1 cellular context compared by ENCODE assay signal in the genomic region with DNA sequence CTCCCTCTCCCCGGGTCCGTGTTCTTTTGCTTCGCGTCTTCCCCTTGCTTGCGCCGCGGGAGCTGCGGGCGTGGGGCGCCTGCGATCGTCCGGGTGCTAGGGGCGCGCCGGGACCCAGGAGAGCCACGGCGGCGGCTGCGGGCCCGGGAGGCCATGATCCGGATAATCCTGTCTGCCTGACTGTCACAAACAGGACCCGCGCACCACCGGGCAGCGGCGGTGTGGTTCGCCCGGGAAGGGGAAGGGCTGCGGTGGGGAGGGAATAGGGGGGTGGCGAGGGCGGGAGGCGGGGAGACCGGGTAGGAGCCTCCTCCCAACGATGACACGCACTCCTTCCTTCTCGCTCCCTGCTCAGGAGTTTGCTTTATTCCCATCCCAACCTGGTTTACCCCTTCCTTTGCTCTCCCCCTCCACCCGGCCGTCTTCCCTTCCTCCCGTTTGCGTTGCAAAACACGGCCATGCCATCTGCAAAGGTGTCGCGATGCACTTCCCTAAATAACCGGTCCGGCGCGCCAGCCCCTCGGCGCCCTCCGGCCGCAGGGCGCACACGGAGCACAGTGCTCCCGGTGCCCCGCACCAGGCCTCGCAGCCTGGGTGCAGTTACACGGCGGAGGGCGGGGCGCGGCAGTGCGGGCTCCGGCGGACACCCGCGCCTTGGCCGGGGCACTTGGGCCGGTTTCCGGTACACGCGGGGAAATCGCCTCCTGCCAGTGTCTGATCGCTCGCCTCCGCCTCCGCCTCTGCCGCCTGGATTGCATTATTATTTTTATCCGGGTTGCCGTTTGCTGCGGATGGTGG.
TF ChIP-seq lines count a peak whose summit lies in the region.

No MANE protein-coding gene starts in this region.

TF ChIP-seq in HepG2, 621 proteins besides CTCF, POLR2A, EP300 and RAD21 (continued from another document and continues in another):
- TF ChIP-seq ZNF234 (CRISPR knock-in tag; conservative IDR thresholded peaks at IDR 0.05) (peak; percentile 43; the same call in 1 of the 2 replicates), TAF15 (IDR thresholded peaks at IDR 0.05; ENCODE audit: low read depth, low read length, poor library complexity, severe bottlenecking) (no peak), ZNF235 (CRISPR knock-in tag; IDR thresholded peaks at IDR 0.05; ENCODE audit: borderline replicate concordance) (no peak), ZFP90 (CRISPR knock-in tag; IDR thresholded peaks at IDR 0.05; ENCODE audit: borderline replicate concordance) (no peak), ZNF816 (CRISPR knock-in tag; IDR thresholded peaks at IDR 0.05; ENCODE audit: borderline replicate concordance) (no peak), PRDM4 (CRISPR knock-in tag; IDR thresholded peaks at IDR 0.05; ENCODE audit: borderline replicate concordance) (no peak), KLF15 (CRISPR knock-in tag; IDR thresholded peaks at IDR 0.05; ENCODE audit: borderline replicate concordance) (no peak), KDM2A (CRISPR knock-in tag; IDR thresholded peaks at IDR 0.05; ENCODE audit: borderline replicate concordance, low read depth) (no peak), ATF7-NPFF (CRISPR knock-in tag; IDR thresholded peaks at IDR 0.05; ENCODE audit: low read depth) (no peak), ELK4 (CRISPR knock-in tag; IDR thresholded peaks at IDR 0.05; ENCODE audit: borderline replicate concordance) (no peak), CHD2 (IDR thresholded peaks at IDR 0.05; ENCODE audit: low read depth, low read length) (peak; percentile 15; the same call in 1 of the 2 replicates), TBX2 (CRISPR knock-in tag; IDR thresholded peaks at IDR 0.05; ENCODE audit: borderline replicate concordance) (0 out of 2 replicates have a peak, but pooled peaks have one; percentile 9), ZNF350 (CRISPR knock-in tag; IDR thresholded peaks at IDR 0.05; ENCODE audit: borderline replicate concordance, low read depth) (no peak), DPF2 (CRISPR knock-in tag; IDR thresholded peaks at IDR 0.05; ENCODE audit: borderline replicate concordance, low read depth) (no peak), JUN (CRISPR knock-in tag; IDR thresholded peaks at IDR 0.05) (no peak), ZNF781 (CRISPR knock-in tag; IDR thresholded peaks at IDR 0.05; ENCODE audit: borderline replicate concordance, not compliant biosample characterization) (no peak), ZNF737 (CRISPR knock-in tag; IDR thresholded peaks at IDR 0.05; ENCODE audit: borderline replicate concordance) (no peak), CBX2 (IDR thresholded peaks at IDR 0.05; ENCODE audit: low read depth, low read length) (no peak), CBX2 (CRISPR knock-in tag; IDR thresholded peaks at IDR 0.05; ENCODE audit: low read depth) (no peak), PITX1 (CRISPR knock-in tag; IDR thresholded peaks at IDR 0.05) (no peak), SMARCC2 (IDR thresholded peaks at IDR 0.05) (no peak), REXO4 (CRISPR knock-in tag; IDR thresholded peaks at IDR 0.05; ENCODE audit: borderline replicate concordance) (no peak), DZIP1 (CRISPR knock-in tag; IDR thresholded peaks at IDR 0.05) (peak; percentile 55; the same call in 1 of the 2 replicates), POLR2G (IDR thresholded peaks at IDR 0.05; ENCODE audit: low read depth, low read length) (peak; percentile 13; the same call in 1 of the 2 replicates), TARDBP (CRISPR knock-in tag; IDR thresholded peaks at IDR 0.05) (no peak), ZFP36 (IDR thresholded peaks at IDR 0.05; ENCODE audit: borderline replicate concordance, low read depth, low read length, partially characterized antibody) (no peak), NFIB (CRISPR knock-in tag; IDR thresholded peaks at IDR 0.05; ENCODE audit: borderline replicate concordance) (no peak), ZSCAN20 (CRISPR knock-in tag; IDR thresholded peaks at IDR 0.05; ENCODE audit: borderline replicate concordance) (no peak), NFYB (CRISPR knock-in tag; IDR thresholded peaks at IDR 0.05) (no peak), JUNB (CRISPR knock-in tag; IDR thresholded peaks at IDR 0.05; ENCODE audit: borderline replicate concordance) (no peak), ZNF652 (CRISPR knock-in tag; IDR thresholded peaks at IDR 0.05; ENCODE audit: borderline replicate concordance, low read depth) (no peak), ZMAT3 (CRISPR knock-in tag; conservative IDR thresholded peaks at IDR 0.05) (0 out of 2 replicates have a peak, but pooled peaks have one; percentile 47), ASH2L (IDR thresholded peaks at IDR 0.05; ENCODE audit: insufficient read length, low read depth, low read length) (no peak), HOXA5 (CRISPR knock-in tag; IDR thresholded peaks at IDR 0.05) (no peak), ZNF367 (CRISPR knock-in tag; IDR thresholded peaks at IDR 0.05; ENCODE audit: borderline replicate concordance) (no peak), GZF1 (CRISPR knock-in tag; IDR thresholded peaks at IDR 0.05) (no peak), RBFOX2 (IDR thresholded peaks at IDR 0.05; ENCODE audit: low read depth, low read length) (0 out of 2 replicates have a peak, but pooled peaks have one; percentile 37), ZNF644 (CRISPR knock-in tag; IDR thresholded peaks at IDR 0.05; ENCODE audit: low read depth) (no peak), ZBTB1 (CRISPR knock-in tag; IDR thresholded peaks at IDR 0.05; ENCODE audit: borderline replicate concordance) (no peak), NONO (IDR thresholded peaks at IDR 0.05) (no peak), NONO (CRISPR knock-in tag; conservative IDR thresholded peaks at IDR 0.05) (peak; percentile 26; the same call in 1 of the 2 replicates), ZNF782 (CRISPR knock-in tag; IDR thresholded peaks at IDR 0.05; ENCODE audit: borderline replicate concordance) (no peak), RBM22 (optimal IDR thresholded peaks at IDR 0.05; ENCODE audit: low read length) (no peak), PHF20 (CRISPR knock-in tag; IDR thresholded peaks at IDR 0.05) (peak; percentile 10; the same call in 1 of the 2 replicates), SP140L (CRISPR knock-in tag; IDR thresholded peaks at IDR 0.05; ENCODE audit: borderline replicate concordance) (no peak), ZNF577 (CRISPR knock-in tag; IDR thresholded peaks at IDR 0.05; ENCODE audit: borderline replicate concordance, low read depth) (no peak), ZNF639 (CRISPR knock-in tag; conservative IDR thresholded peaks at IDR 0.05) (no peak), HNF4A (CRISPR knock-in tag; IDR thresholded peaks at IDR 0.05) (no peak), SOX5 (CRISPR knock-in tag; IDR thresholded peaks at IDR 0.05; ENCODE audit: borderline replicate concordance) (no peak)
- TF ChIP-seq, protein P1, sequence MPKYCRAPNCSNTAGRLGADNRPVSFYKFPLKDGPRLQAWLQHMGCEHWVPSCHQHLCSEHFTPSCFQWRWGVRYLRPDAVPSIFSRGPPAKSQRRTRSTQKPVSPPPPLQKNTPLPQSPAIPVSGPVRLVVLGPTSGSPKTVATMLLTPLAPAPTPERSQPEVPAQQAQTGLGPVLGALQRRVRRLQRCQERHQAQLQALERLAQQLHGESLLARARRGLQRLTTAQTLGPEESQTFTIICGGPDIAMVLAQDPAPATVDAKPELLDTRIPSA (CRISPR knock-in tag; IDR thresholded peaks at IDR 0.05; ENCODE audit: borderline replicate concordance) = 0 out of 2 replicates have a peak, but pooled peaks have one; percentile 51
- TF ChIP-seq, protein P2, sequence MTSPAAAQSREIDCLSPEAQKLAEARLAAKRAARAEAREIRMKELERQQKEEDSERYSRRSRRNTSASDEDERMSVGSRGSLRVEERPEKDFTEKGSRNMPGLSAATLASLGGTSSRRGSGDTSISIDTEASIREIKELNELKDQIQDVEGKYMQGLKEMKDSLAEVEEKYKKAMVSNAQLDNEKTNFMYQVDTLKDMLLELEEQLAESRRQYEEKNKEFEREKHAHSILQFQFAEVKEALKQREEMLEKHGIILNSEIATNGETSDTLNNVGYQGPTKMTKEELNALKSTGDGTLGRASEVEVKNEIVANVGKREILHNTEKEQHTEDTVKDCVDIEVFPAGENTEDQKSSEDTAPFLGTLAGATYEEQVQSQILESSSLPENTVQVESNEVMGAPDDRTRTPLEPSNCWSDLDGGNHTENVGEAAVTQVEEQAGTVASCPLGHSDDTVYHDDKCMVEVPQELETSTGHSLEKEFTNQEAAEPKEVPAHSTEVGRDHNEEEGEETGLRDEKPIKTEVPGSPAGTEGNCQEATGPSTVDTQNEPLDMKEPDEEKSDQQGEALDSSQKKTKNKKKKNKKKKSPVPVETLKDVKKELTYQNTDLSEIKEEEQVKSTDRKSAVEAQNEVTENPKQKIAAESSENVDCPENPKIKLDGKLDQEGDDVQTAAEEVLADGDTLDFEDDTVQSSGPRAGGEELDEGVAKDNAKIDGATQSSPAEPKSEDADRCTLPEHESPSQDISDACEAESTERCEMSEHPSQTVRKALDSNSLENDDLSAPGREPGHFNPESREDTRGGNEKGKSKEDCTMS (CRISPR knock-in tag; conservative IDR thresholded peaks at IDR 0.05) = no peak
- TF ChIP-seq, protein P3, sequence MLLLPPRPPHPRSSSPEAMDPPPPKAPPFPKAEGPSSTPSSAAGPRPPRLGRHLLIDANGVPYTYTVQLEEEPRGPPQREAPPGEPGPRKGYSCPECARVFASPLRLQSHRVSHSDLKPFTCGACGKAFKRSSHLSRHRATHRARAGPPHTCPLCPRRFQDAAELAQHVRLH (CRISPR knock-in tag; IDR thresholded peaks at IDR 0.05; ENCODE audit: borderline replicate concordance, low read depth) = no peak
- TF ChIP-seq, protein P4, sequence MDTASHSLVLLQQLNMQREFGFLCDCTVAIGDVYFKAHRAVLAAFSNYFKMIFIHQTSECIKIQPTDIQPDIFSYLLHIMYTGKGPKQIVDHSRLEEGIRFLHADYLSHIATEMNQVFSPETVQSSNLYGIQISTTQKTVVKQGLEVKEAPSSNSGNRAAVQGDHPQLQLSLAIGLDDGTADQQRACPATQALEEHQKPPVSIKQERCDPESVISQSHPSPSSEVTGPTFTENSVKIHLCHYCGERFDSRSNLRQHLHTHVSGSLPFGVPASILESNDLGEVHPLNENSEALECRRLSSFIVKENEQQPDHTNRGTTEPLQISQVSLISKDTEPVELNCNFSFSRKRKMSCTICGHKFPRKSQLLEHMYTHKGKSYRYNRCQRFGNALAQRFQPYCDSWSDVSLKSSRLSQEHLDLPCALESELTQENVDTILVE (CRISPR knock-in tag; IDR thresholded peaks at IDR 0.05) = no peak
- TF ChIP-seq, protein P5, sequence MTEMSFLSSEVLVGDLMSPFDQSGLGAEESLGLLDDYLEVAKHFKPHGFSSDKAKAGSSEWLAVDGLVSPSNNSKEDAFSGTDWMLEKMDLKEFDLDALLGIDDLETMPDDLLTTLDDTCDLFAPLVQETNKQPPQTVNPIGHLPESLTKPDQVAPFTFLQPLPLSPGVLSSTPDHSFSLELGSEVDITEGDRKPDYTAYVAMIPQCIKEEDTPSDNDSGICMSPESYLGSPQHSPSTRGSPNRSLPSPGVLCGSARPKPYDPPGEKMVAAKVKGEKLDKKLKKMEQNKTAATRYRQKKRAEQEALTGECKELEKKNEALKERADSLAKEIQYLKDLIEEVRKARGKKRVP (CRISPR knock-in tag; IDR thresholded peaks at IDR 0.05) = 0 out of 4 replicates have a peak, but pooled peaks of 1 of the 2 experiments have one; percentile 12
